Comparison of ENCODE assay signal across 15 cellular contexts in genomic region chr15:49889525-49889924, GRCh38.
A peak's percentile ranks its signal among the peaks of the same experiment; 100 is the strongest.
DNase-seq lines count a peak whose midpoint lies in the region; ATAC-seq and TF ChIP-seq lines count a peak whose summit lies in the region.
"Had no signal": no experiment of that assay in that cellular context is flagged by ENCODE, and none has a peak within 500 bp of the region (broad histone marks: within the 10 kb centered on the region; RNA-seq: fewer than 3 reads in every experiment).

No MANE protein-coding gene starts in this region.

- WGBS in esophagus muscularis mucosa, result 59% methylated on average over 1 of the region's 1 CpG

- TF ChIP-seq POLR2A in esophagus muscularis mucosa (IDR thresholded peaks at IDR 0.05; ENCODE audit: low read depth), result no peak

- intact Hi-C loops in esophagus muscularis mucosa (cut with DNase I), result no loop called here
- intact Hi-C loops in left colon (cut with DNase I, micrococcal nuclease), result no loop called here

- H3K4me1 ChIP-seq in esophagus muscularis mucosa (peaks cover 2 to 21% (median 16%) of the 10 kb centered on the region in 4 donors), stomach smooth muscle (ENCODE audit: control insufficient read depth, insufficient read depth, low read length) (peaks cover 10% of the 10 kb centered on the region)
- H3K4me1 ChIP-seq: A549, BE2C had no signal

- H3K9ac ChIP-seq in stomach smooth muscle (ENCODE audit: low read length in 2 of 2), result no peak overlapping the region
- H3K9ac ChIP-seq: GM23248 had no signal

- ATAC-seq in left colon, result no peak
- no peak for ATAC-seq in GM18511 (IDR thresholded peaks at IDR 0.05; ENCODE audit: unreplicated experiment)
- ATAC-seq: A549, GM12878, HCT116 had no signal

- no peak for DNase-seq in esophagus muscularis mucosa (ENCODE audit: extremely low spot score)
- DNase-seq in fibroblast of villous mesenchyme (ENCODE audit: low read depth), result peak; percentile 23
- no peak for DNase-seq in NCI-H1048 (lab: John Stamatoyannopoulos, UW)
- no peak for DNase-seq in left colon
- DNase-seq: BE2C; CD4-positive, alpha-beta memory T cell; DMS79 had no signal

- H3K27ac ChIP-seq in esophagus muscularis mucosa (replicated peaks in 1 of 4) (peak overlapping the region; percentile 24 to 55 (median 42)), stomach smooth muscle (ENCODE audit: low read length) (peak overlapping the region; percentile 37)
- H3K27ac ChIP-seq: A549, C4-2B, GM23248, HL-60 had no signal

- H3K36me3 ChIP-seq in esophagus muscularis mucosa, result no peaks in the 10 kb centered on the region
- no peaks in the 10 kb centered on the region for H3K36me3 ChIP-seq in stomach smooth muscle (ENCODE audit: control insufficient read depth in 2 of 2, insufficient read depth in 2 of 2, low read length in 2 of 2)
- H3K36me3 ChIP-seq: BE2C had no signal

- H3K9me3 ChIP-seq in esophagus muscularis mucosa, result no peaks in the 10 kb centered on the region
- H3K9me3 ChIP-seq in stomach smooth muscle (ENCODE audit: control insufficient read depth in 2 of 2, low read length in 2 of 2), result no peaks in the 10 kb centered on the region
- H3K9me3 ChIP-seq: A549, BE2C had no signal

- H3K4me3 ChIP-seq in esophagus muscularis mucosa (no peak overlapping the region), fibroblast of villous mesenchyme (ENCODE audit: low read depth, low read length) (no peak overlapping the region), stomach smooth muscle (ENCODE audit: low read length in 2 of 2) (no peak overlapping the region)
- H3K4me3 ChIP-seq: A549, GM12878, GM23248 had no signal

- TF ChIP-seq EP300 in esophagus muscularis mucosa (IDR thresholded peaks at IDR 0.05), result no peak

- H3K27me3 ChIP-seq in esophagus muscularis mucosa, result no peaks in the 10 kb centered on the region
- H3K27me3 ChIP-seq in stomach smooth muscle (ENCODE audit: control insufficient read depth in 1 of 2, insufficient read depth in 2 of 2, low read length in 2 of 2), result no peaks in the 10 kb centered on the region
- H3K27me3 ChIP-seq: BE2C had no signal

- no peak for TF ChIP-seq CTCF in esophagus muscularis mucosa (IDR thresholded peaks at IDR 0.05)
- TF ChIP-seq CTCF in fibroblast of villous mesenchyme (IDR thresholded peaks at IDR 0.05; ENCODE audit: insufficient read depth, low read depth, low read length), result no peak
